8 cellular contexts compared by ENCODE assay signal in genomic region chr3:81660036-81660435, GRCh38.
"Had no signal": no experiment of that assay in that cellular context is flagged by ENCODE, and none has a peak within 500 bp of the region (broad histone marks: within the 10 kb centered on the region; RNA-seq: fewer than 3 reads in every experiment).

No MANE protein-coding gene starts in this region.

- H3K4me3 ChIP-seq: GM23338 had no signal

- H3K4me3 Mint-ChIP-seq: GM23338, H9, IgD-negative memory B cell had no signal

- FAIRE-seq: H1, H54, HTR-8/SVneo had no signal

- H3K9me3 Mint-ChIP-seq: GM23338, H9, IgD-negative memory B cell had no signal

- H3K4me2 ChIP-seq: GM23338 had no signal

- H3K27me3 Mint-ChIP-seq: IgD-negative memory B cell had no signal

- H2AFZ ChIP-seq: GM23338 had no signal

- H3K4me1 Mint-ChIP-seq: GM23338, H9, IgD-negative memory B cell had no signal

- DNase-seq: H9, HCEC 1CT, KBM-7 had no signal

- ATAC-seq: GM23338 had no signal

- H3K27ac Mint-ChIP-seq: GM23338, H9, IgD-negative memory B cell had no signal
